In genomic region chr12:64404470-64405446, GRCh38 we compare ENCODE assay signal across 8 cellular contexts. TPM values are rescaled to one million over a fixed set of nuclear protein-coding genes. Genes with fewer than 3 reads are reported as not detected.
A peak's percentile ranks its signal among the peaks of the same experiment; 100 is the strongest.
DNase-seq lines count a peak whose midpoint lies in the region; ATAC-seq and TF ChIP-seq lines count a peak whose summit lies in the region.

No MANE protein-coding gene starts in this region.

- peaks cover 51% of the 10 kb centered on the region for H3K79me2 ChIP-seq in neural progenitor cell (ENCODE audit: low read depth)

- H3K27me3 Mint-ChIP-seq in CD8-positive, alpha-beta T cell (ENCODE audit: low read depth), result no peaks in the 10 kb centered on the region
- peaks cover 4% of the 10 kb centered on the region for H3K27me3 Mint-ChIP-seq in neural progenitor cell (ENCODE audit: insufficient read depth, low read depth)

- no peak for TF ChIP-seq CTCF in CD8-positive, alpha-beta T cell (IDR thresholded peaks at IDR 0.05)
- TF ChIP-seq CTCF in fibroblast of villous mesenchyme (IDR thresholded peaks at IDR 0.05; ENCODE audit: insufficient read depth, low read depth, low read length) (no peak), neural progenitor cell (IDR thresholded peaks at IDR 0.05) (no peak), suprapubic skin (IDR thresholded peaks at IDR 0.05) (no peak)

- no peak for TF ChIP-seq EP300 in suprapubic skin (IDR thresholded peaks at IDR 0.05)

- peaks cover 41% of the 10 kb centered on the region for H4K20me1 ChIP-seq in neural progenitor cell (ENCODE audit: low read depth)

- H3K27ac ChIP-seq in CD8-positive, alpha-beta T cell (ENCODE audit: low read depth, low read length), result peak overlapping the region; percentile 71
- peak overlapping the region; percentile 96 for H3K27ac ChIP-seq in neural progenitor cell
- H3K27ac ChIP-seq in suprapubic skin, result peak overlapping the region; percentile 98

- no peaks in the 10 kb centered on the region for H3K9me3 ChIP-seq in CD8-positive, alpha-beta T cell (ENCODE audit: low read length)
- no peaks in the 10 kb centered on the region for H3K9me3 ChIP-seq in neural progenitor cell (ENCODE audit: low read depth)
- no peaks in the 10 kb centered on the region for H3K9me3 ChIP-seq in suprapubic skin

- H3K4me2 ChIP-seq in neural progenitor cell, result peak overlapping the region; percentile 79

- POLR2A ChIA-PET in CD8-positive, alpha-beta T cell (lab: Charles Lee), result interaction anchor here (0.6 to 2.0 kb wide), 4 partner anchors 20 to 764 kb away, joined by 3 to 4 read pairs (median 3); no protein-coding TSS in a partner anchor

- peak overlapping the region; percentile 71 for H3K9ac ChIP-seq in neural progenitor cell

- peak; percentile 7 for ATAC-seq in CD8-positive, alpha-beta T cell
- peak; percentile 31 for ATAC-seq in HG03442 (IDR thresholded peaks at IDR 0.05; ENCODE audit: unreplicated experiment)

- intact Hi-C loops in CD8-positive, alpha-beta T cell (cut with DNase I, micrococcal nuclease), result loop anchor here (1.0 to 10.0 kb wide), 14 partner anchors 48 to 1802 kb away; partner anchors contain the start of genes GNS (in 2 of the 2), KICS2 (in 2 of the 2), TBK1 (in 2 of the 2) and LEMD3 (in 1 of the 2)

- H3K4me1 Mint-ChIP-seq in CD8-positive, alpha-beta T cell (ENCODE audit: low read depth), result peaks cover 28% of the 10 kb centered on the region
- peaks cover 37% of the 10 kb centered on the region for H3K4me1 Mint-ChIP-seq in neural progenitor cell

- CTCF ChIA-PET in CD8-positive, alpha-beta T cell (lab: Charles Lee), result interaction anchor here (1.1 kb wide), 1 partner anchor 18 kb away, joined by 3 read pairs; no protein-coding TSS in a partner anchor

- peak overlapping the region; percentile 89 for H2AFZ ChIP-seq in neural progenitor cell (replicated peaks)

- H3K36me3 Mint-ChIP-seq in CD8-positive, alpha-beta T cell, result peaks cover 8% of the 10 kb centered on the region
- H3K36me3 Mint-ChIP-seq in neural progenitor cell, result no peaks in the 10 kb centered on the region

- H3K4me3 ChIP-seq in CD8-positive, alpha-beta T cell (ENCODE audit: low read depth, low read length), result peak overlapping the region; percentile 92
- H3K4me3 ChIP-seq in fibroblast of villous mesenchyme (ENCODE audit: low read depth, low read length), result peak overlapping the region; percentile 94
- peak overlapping the region; percentile 92 for H3K4me3 ChIP-seq in neural progenitor cell
- peak overlapping the region; percentile 90 for H3K4me3 ChIP-seq in suprapubic skin

- H3K4me1 ChIP-seq in CD8-positive, alpha-beta T cell (ENCODE audit: insufficient read depth, low read length), result peaks cover 9% of the 10 kb centered on the region
- H3K4me1 ChIP-seq in neural progenitor cell (peaks cover 21% of the 10 kb centered on the region), suprapubic skin (peaks cover 22% of the 10 kb centered on the region)

- 2% methylated on average over 36 of the region's 85 CpGs for WGBS in suprapubic skin

- H3K36me3 ChIP-seq in CD8-positive, alpha-beta T cell (ENCODE audit: insufficient read depth, low read length), result no peaks in the 10 kb centered on the region
- H3K36me3 ChIP-seq in neural progenitor cell (no peaks in the 10 kb centered on the region), suprapubic skin (no peaks in the 10 kb centered on the region)

- peak overlapping the region; percentile 94 for H3K27ac Mint-ChIP-seq in CD8-positive, alpha-beta T cell
- H3K27ac Mint-ChIP-seq in neural progenitor cell, result peak overlapping the region; percentile 98

- H3F3A ChIP-seq in neural progenitor cell (ENCODE audit: low read depth), result peaks cover 63% of the 10 kb centered on the region

- H3K27me3 ChIP-seq in CD8-positive, alpha-beta T cell (ENCODE audit: insufficient read depth, low read length), result no peaks in the 10 kb centered on the region
- no peaks in the 10 kb centered on the region for H3K27me3 ChIP-seq in neural progenitor cell
- no peaks in the 10 kb centered on the region for H3K27me3 ChIP-seq in suprapubic skin

- peak overlapping the region; percentile 97 for H3K4me3 Mint-ChIP-seq in CD8-positive, alpha-beta T cell
- peak overlapping the region; percentile 97 for H3K4me3 Mint-ChIP-seq in neural progenitor cell

- peak in 1 of 2 donors; percentile 28 for TF ChIP-seq POLR2A in suprapubic skin (IDR thresholded peaks at IDR 0.05)

- DNase-seq in CD8-positive, alpha-beta T cell, result peak in 6 of 7 experiments; percentile 19 to 66 (median 42)
- DNase-seq in GM19238 (ENCODE audit: insufficient read length, low spot score) (peak; percentile 42), RKO (ENCODE audit: low spot score) (peak; percentile 84), fibroblast of villous mesenchyme (ENCODE audit: low read depth) (peak; percentile 94), neural progenitor cell (ENCODE audit: low spot score) (no peak), suprapubic skin (ENCODE audit: low spot score in 2 of 2) (peak; percentile 85)
- DNase-seq in activated effector memory CD4-positive, alpha-beta T cell treated with anti-CD3 and anti-CD28 coated beads, Interleukin-2, amount 50 U/mL, for 16 hours, result peak; percentile 88

- H3K9me3 Mint-ChIP-seq in CD8-positive, alpha-beta T cell, result no peaks in the 10 kb centered on the region
- H3K9me3 Mint-ChIP-seq in neural progenitor cell, result no peaks in the 10 kb centered on the region

RNA-seq across cellular contexts. Expression of gene XPOT, which starts 0.6 kb away (rescaled TPM):
- 10 to 100 TPM; 37.9 to 39.5 TPM for total RNA-seq in CD8-positive, alpha-beta T cell
- total RNA-seq in fibroblast of villous mesenchyme (146 and 148 TPM in 2 replicates), neural progenitor cell (ENCODE audit: low replicate concordance) (72.5 and 109 TPM in 2 replicates), suprapubic skin (10 to 100 TPM; 33.0 to 68.9 (median 41.2) TPM)

RNA-seq across cellular contexts. Expression of gene C12orf56, which starts 14.2 kb away (rescaled TPM):
- total RNA-seq in CD8-positive, alpha-beta T cell, result not detected
- total RNA-seq in fibroblast of villous mesenchyme, result 0.64 and 0.86 TPM in 2 replicates
- 1.3 and 4.2 TPM in 2 replicates for total RNA-seq in neural progenitor cell (ENCODE audit: low replicate concordance)
- 1 to 10 TPM; 1.2 to 2.4 (median 1.9) TPM for total RNA-seq in suprapubic skin

RNA-seq across cellular contexts. Expression of gene TBK1, which starts 47.2 kb away (rescaled TPM):
- total RNA-seq in CD8-positive, alpha-beta T cell, result 1 to 10 TPM; 6.2 to 6.7 TPM
- total RNA-seq in fibroblast of villous mesenchyme (33.2 and 47.5 TPM in 2 replicates), neural progenitor cell (ENCODE audit: low replicate concordance) (30.4 and 51.3 TPM in 2 replicates), suprapubic skin (10 to 100 TPM; 15.3 to 27.5 (median 19.9) TPM)
